ENCODE assay signal across 24 cellular contexts in the genomic region with DNA sequence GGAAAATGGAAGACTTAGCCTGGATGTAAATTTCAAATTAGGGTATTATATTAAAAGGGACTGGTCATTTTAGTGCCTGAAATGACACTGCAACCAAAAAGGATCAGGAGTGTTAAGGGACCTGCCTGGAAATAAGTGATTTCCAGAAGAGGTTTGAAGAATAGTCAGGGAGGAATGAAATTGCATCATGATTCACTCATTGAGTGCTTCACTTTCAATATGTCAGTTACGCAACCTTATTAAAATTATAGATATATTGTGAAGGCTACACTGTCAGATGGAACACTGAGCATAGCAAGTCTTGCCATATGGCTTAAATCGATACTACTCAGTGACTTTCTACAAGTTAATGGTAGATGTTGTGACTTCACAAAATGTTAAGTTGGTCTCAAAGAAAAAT.
"Had no signal": no experiment of that assay in that cellular context is flagged by ENCODE, and none has a peak within 500 bp of the region (broad histone marks: within the 10 kb centered on the region; RNA-seq: fewer than 3 reads in every experiment).

No MANE protein-coding gene starts in this region.

- H3K9me3 Mint-ChIP-seq: activated CD4-positive, alpha-beta memory T cell treated with anti-CD3 and anti-CD28 coated beads for 36 hours; activated CD4-positive, alpha-beta T cell treated with anti-CD3 and anti-CD28 coated beads, Interleukin-2, amount 10 ng/mL, durations not matched to agents 7 days and 5 days; activated naive CD8-positive, alpha-beta T cell treated with anti-CD3 and anti-CD28 coated beads, Interleukin-2, amount 50 U/mL, for 24 hours; activated T-cell treated with anti-CD3 and anti-CD28 coated beads, Interleukin-2, amount 50 U/mL, for 4 hours; T-cell had no signal

- H3K4me3 ChIP-seq: SK-N-MC had no signal

- H3K27ac ChIP-seq: brain microvascular endothelial cell, SK-N-MC, VCaP had no signal

- H3K36me3 Mint-ChIP-seq: activated CD4-positive, alpha-beta memory T cell treated with anti-CD3 and anti-CD28 coated beads for 36 hours; activated naive CD4-positive, alpha-beta T cell treated with anti-CD3 and anti-CD28 coated beads, Interleukin-2, amount 50 U/mL, for 72 hours; T-cell had no signal

- H3K36me3 ChIP-seq: brain microvascular endothelial cell had no signal

- ATAC-seq: activated naive CD4-positive, alpha-beta T cell treated with anti-CD3 and anti-CD28 coated beads, Interleukin-2, amount 50 U/mL, for 72 hours; activated naive CD8-positive, alpha-beta T cell treated with anti-CD3 and anti-CD28 coated beads, Interleukin-2, amount 50 U/mL, for 24 hours; activated T-cell treated with anti-CD3 and anti-CD28 coated beads, Interleukin-2, amount 50 U/mL, for 4 hours; T-cell had no signal

- H3K4me3 Mint-ChIP-seq: activated CD4-positive, alpha-beta memory T cell treated with anti-CD3 and anti-CD28 coated beads for 36 hours; activated CD4-positive, alpha-beta T cell treated with anti-CD3 and anti-CD28 coated beads, Interleukin-2, amount 10 ng/mL, durations not matched to agents 7 days and 5 days; activated naive CD8-positive, alpha-beta T cell treated with anti-CD3 and anti-CD28 coated beads, Interleukin-2, amount 50 U/mL, for 24 hours; activated T-cell treated with anti-CD3 and anti-CD28 coated beads, Interleukin-2, amount 50 U/mL, for 4 hours; T-cell had no signal

- DNase-seq: activated CD4-positive, alpha-beta memory T cell treated with anti-CD3 and anti-CD28 coated beads for 36 hours; activated CD4-positive, alpha-beta T cell treated with anti-CD3 and anti-CD28 coated beads, Interleukin-2, amount 10 ng/mL, durations not matched to agents 7 days and 5 days; activated CD4-positive, CD25-positive, alpha-beta regulatory T cell; activated CD8-positive, alpha-beta memory T cell treated with anti-CD3 and anti-CD28 coated beads for 24 hours; activated effector memory CD4-positive, alpha-beta T cell treated with anti-CD3 and anti-CD28 coated beads, Interleukin-2, amount 50 U/mL, for 16 hours; activated naive CD4-positive, alpha-beta T cell treated with Interleukin-2 at 50 U/mL for 16 hours; activated naive CD8-positive, alpha-beta T cell treated with anti-CD3 and anti-CD28 coated beads, Interleukin-2, amount 50 U/mL, for 24 hours; activated T-cell treated with anti-CD3 and anti-CD28 coated beads, Interleukin-2, amount 50 U/mL, for 4 hours; amygdala; brain microvascular endothelial cell; cerebellar nuclear complex; Karpas-422; NCI-H1048; NCI-H146; NCI-H187 treated with DMSO at 0.1 percent for 48 hours; NCI-H2171; NCI-H2227 treated with DMSO at 0.1 percent for 48 hours; NCI-H526 treated with DMSO at 0.1 percent for 48 hours; NCI-H82; T-cell; T-helper 2 cell had no signal

- H3K27me3 ChIP-seq: brain microvascular endothelial cell had no signal

- H3K27me3 Mint-ChIP-seq: activated CD4-positive, alpha-beta memory T cell treated with anti-CD3 and anti-CD28 coated beads for 36 hours; activated CD4-positive, alpha-beta T cell treated with anti-CD3 and anti-CD28 coated beads, Interleukin-2, amount 10 ng/mL, durations not matched to agents 7 days and 5 days; activated naive CD8-positive, alpha-beta T cell treated with anti-CD3 and anti-CD28 coated beads, Interleukin-2, amount 50 U/mL, for 24 hours; T-cell had no signal

- H3K27ac Mint-ChIP-seq: activated CD4-positive, alpha-beta memory T cell treated with anti-CD3 and anti-CD28 coated beads for 36 hours; activated CD4-positive, alpha-beta T cell treated with anti-CD3 and anti-CD28 coated beads, Interleukin-2, amount 10 ng/mL, durations not matched to agents 7 days and 5 days; activated naive CD4-positive, alpha-beta T cell treated with anti-CD3 and anti-CD28 coated beads, Interleukin-2, amount 50 U/mL, for 72 hours; activated naive CD8-positive, alpha-beta T cell treated with anti-CD3 and anti-CD28 coated beads, Interleukin-2, amount 50 U/mL, for 24 hours; T-cell had no signal

- H3K4me1 Mint-ChIP-seq: activated CD4-positive, alpha-beta T cell treated with anti-CD3 and anti-CD28 coated beads, Interleukin-2, amount 10 ng/mL, durations not matched to agents 7 days and 5 days; activated naive CD8-positive, alpha-beta T cell treated with anti-CD3 and anti-CD28 coated beads, Interleukin-2, amount 50 U/mL, for 24 hours; T-cell had no signal
